Comparison of ENCODE assay signal across 9 cellular contexts in genomic region chr4:25172964-25173917, GRCh38. TPM values are rescaled to one million over a fixed set of nuclear protein-coding genes. Genes with fewer than 3 reads are reported as not detected.
DNase-seq lines count a peak whose midpoint lies in the region; ATAC-seq, FAIRE-seq and TF ChIP-seq lines count a peak whose summit lies in the region.
"Had no signal": no experiment of that assay in that cellular context is flagged by ENCODE, and none has a peak within 500 bp of the region (broad histone marks: within the 10 kb centered on the region; RNA-seq: fewer than 3 reads in every experiment).

No MANE protein-coding gene starts in this region.

- no peak overlapping the region for H3K4me3 ChIP-seq in MG63
- no peak overlapping the region for H3K4me3 ChIP-seq in bronchial epithelial cell (ENCODE audit: low read depth, low read length)
- H3K4me3 ChIP-seq in CD8-positive, alpha-beta memory T cell (ENCODE audit: low read length), result no peak overlapping the region

- H3K27me3 ChIP-seq in MG63 (no peaks in the 10 kb centered on the region), bronchial epithelial cell (ENCODE audit: control insufficient read depth, insufficient read depth, low read length) (no peaks in the 10 kb centered on the region)
- H3K27me3 ChIP-seq in CD8-positive, alpha-beta memory T cell (ENCODE audit: insufficient read depth, low read length, poor library complexity, severe bottlenecking), result no peaks in the 10 kb centered on the region

- peak; percentile 26 for DNase-seq in 8988T
- DNase-seq in MG63, result peak; percentile 71
- peak; percentile 99 for DNase-seq in bronchial epithelial cell (ENCODE audit: low read depth)
- peak; percentile 68 to 98 for DNase-seq in lung microvascular endothelial cell (ENCODE audit: low read depth in 2 of 2)
- DNase-seq in CD8-positive, alpha-beta memory T cell, result no peak
- DNase-seq in DMS79 (lab: John Stamatoyannopoulos, UW), result no peak
- no peak for DNase-seq in NCI-H774 (lab: John Stamatoyannopoulos, UW)
- DNase-seq: activated T-cell treated with anti-CD3 and anti-CD28 coated beads, Interleukin-2, amount 50 U/mL, for 72 hours had no signal

- peaks cover 3% of the 10 kb centered on the region for H3K4me1 ChIP-seq in CD8-positive, alpha-beta memory T cell (ENCODE audit: insufficient read depth, low read length)

- TF ChIP-seq CTCF in bronchial epithelial cell (IDR thresholded peaks at IDR 0.05; ENCODE audit: insufficient read depth, low read length, severe bottlenecking), result no peak

- peaks cover 9 to 55% (median 10%) of the 10 kb centered on the region in 3 donors for H3K36me3 Mint-ChIP-seq in CD8-positive, alpha-beta memory T cell

- H3K4me1 Mint-ChIP-seq in CD8-positive, alpha-beta memory T cell, result peaks cover 4 to 7% (median 6%) of the 10 kb centered on the region in 3 donors

- H3K9me3 Mint-ChIP-seq in CD8-positive, alpha-beta memory T cell, result no peaks in the 10 kb centered on the region
- H3K9me3 Mint-ChIP-seq: activated T-cell treated with anti-CD3 and anti-CD28 coated beads, Interleukin-2, amount 50 U/mL, for 72 hours had no signal

- H3K27me3 Mint-ChIP-seq in CD8-positive, alpha-beta memory T cell, result no peaks in the 10 kb centered on the region

- no peak overlapping the region for H3K27ac ChIP-seq in CD8-positive, alpha-beta memory T cell (ENCODE audit: low read depth, low read length)

- no peak for FAIRE-seq in bronchial epithelial cell (lab: Jason Lieb, UNC)

- peak; percentile 53 for ATAC-seq in GM19035 (IDR thresholded peaks at IDR 0.05; ENCODE audit: unreplicated experiment)

- H3K4me3 Mint-ChIP-seq in CD8-positive, alpha-beta memory T cell, result no peak overlapping the region
- H3K4me3 Mint-ChIP-seq: activated T-cell treated with anti-CD3 and anti-CD28 coated beads, Interleukin-2, amount 50 U/mL, for 72 hours had no signal

- CTCF ChIA-PET in CD8-positive, alpha-beta memory T cell (lab: Charles Lee), result no interaction called here

- H3K36me3 ChIP-seq in MG63 (no peaks in the 10 kb centered on the region), bronchial epithelial cell (ENCODE audit: control insufficient read depth, insufficient read depth, low read length) (no peaks in the 10 kb centered on the region)
- no peaks in the 10 kb centered on the region for H3K36me3 ChIP-seq in CD8-positive, alpha-beta memory T cell (ENCODE audit: insufficient read depth, low read length)

- POLR2A ChIA-PET in CD8-positive, alpha-beta memory T cell (lab: Charles Lee), result no interaction called here

- H3K27ac Mint-ChIP-seq in CD8-positive, alpha-beta memory T cell, result peak overlapping the region in 1 of 8 donors; percentile 1
- H3K27ac Mint-ChIP-seq: activated T-cell treated with anti-CD3 and anti-CD28 coated beads, Interleukin-2, amount 50 U/mL, for 72 hours had no signal

- H3K9me3 ChIP-seq in MG63, result no peaks in the 10 kb centered on the region
- H3K9me3 ChIP-seq in CD8-positive, alpha-beta memory T cell (ENCODE audit: low read length), result no peaks in the 10 kb centered on the region

RNA-seq across cellular contexts. Expression of gene SEPSECS, which starts 13.0 kb away (rescaled TPM):
- 3.0 and 3.6 TPM in 2 replicates for total RNA-seq in MG63 (2014; rRNA removed; shearing (Covaris generic); ENCODE audit: low replicate concordance)
- total RNA-seq in bronchial epithelial cell (6.6 and 7.0 TPM in 2 replicates), lung microvascular endothelial cell (5.9 and 6.7 TPM in 2 replicates)
- 10 to 100 TPM in 1 of 2 experiments, 1 to 10 TPM in 1; 8.6 to 10.0 TPM for total RNA-seq in CD8-positive, alpha-beta memory T cell
- 3.1 TPM for polyA plus RNA-seq in CD8-positive, alpha-beta memory T cell

Comparison
In these comparisons a context has a peak if more than half of its experiments do, and no peak if none do; other contexts are left out.
1. DNase-seq: peak in 8988T (single experiment), MG63 (single experiment), bronchial epithelial cell (single experiment) and lung microvascular endothelial cell (2 of 2); none in CD8-positive, alpha-beta memory T cell (0 of 5), DMS79 (single experiment) and NCI-H774 (single experiment).